In the genomic region with DNA sequence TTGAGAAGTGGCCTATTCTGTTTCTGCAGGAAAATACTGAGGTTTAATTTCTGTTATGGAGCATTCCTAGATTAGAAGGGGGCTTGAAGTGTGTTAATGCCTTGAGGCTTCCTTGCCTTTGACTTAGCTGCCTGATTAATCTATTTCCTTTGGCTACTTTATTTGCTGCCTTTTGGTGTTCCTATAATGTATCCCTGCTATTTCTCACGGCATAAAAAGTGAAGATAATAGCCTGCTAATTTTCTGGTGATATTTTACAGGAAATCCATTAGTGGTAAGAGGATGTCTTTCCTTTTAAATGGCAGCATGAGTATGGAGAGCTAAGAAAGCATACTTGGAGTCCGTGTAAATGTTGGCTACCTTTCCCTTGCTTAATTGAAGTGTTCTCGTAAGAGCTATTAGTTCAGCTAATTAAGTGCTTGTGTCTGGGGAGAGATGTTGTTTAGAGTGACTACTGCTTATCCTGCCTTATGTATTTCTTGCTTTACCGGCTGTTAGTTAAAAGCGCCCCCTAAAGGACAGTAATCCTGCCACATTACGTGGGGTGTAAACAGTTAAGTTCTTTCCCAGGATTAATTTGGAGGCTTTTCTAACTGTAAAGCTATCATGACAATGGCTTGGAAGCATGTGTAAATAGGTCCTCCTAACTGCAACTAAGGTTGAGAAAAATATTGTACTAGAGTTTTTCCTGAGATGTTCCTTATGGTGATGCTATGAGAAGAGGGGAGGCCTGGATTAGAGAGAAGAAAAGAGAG, we compare ENCODE assay signal across 10 cellular contexts.
DNase-seq lines count a peak whose midpoint lies in the region; TF ChIP-seq lines count a peak whose summit lies in the region.
"Had no signal": no experiment of that assay in that cellular context is flagged by ENCODE, and none has a peak within 500 bp of the region (broad histone marks: within the 10 kb centered on the region; RNA-seq: fewer than 3 reads in every experiment).

No MANE protein-coding gene starts in this region.

- H3K36me3 ChIP-seq in OCI-LY3 (replicated peaks; ENCODE audit: low read depth, low read length): no peaks in the 10 kb centered on the region

- H3K4me3 ChIP-seq in OCI-LY3 (ENCODE audit: low read length): no peak overlapping the region
- H3K4me3 ChIP-seq in fibroblast of pulmonary artery (replicated peaks; ENCODE audit: low read depth, low read length): no peak overlapping the region

- H4K20me1 ChIP-seq in OCI-LY3 (ENCODE audit: insufficient read depth, low read length): no peaks in the 10 kb centered on the region

- H3K27ac ChIP-seq in OCI-LY3 (ENCODE audit: low read length): no peak overlapping the region

- peak; percentile 51 for TF ChIP-seq CTCF in GM12872 (IDR thresholded peaks at IDR 0.05; ENCODE audit: insufficient read depth, low read depth, low read length)
- TF ChIP-seq CTCF in OCI-LY3 (IDR thresholded peaks at IDR 0.05; ENCODE audit: low read depth, low read length): peak; percentile 46
- peak; percentile 29 for TF ChIP-seq CTCF in fibroblast of pulmonary artery (IDR thresholded peaks at IDR 0.05; ENCODE audit: low read length, missing control alignments)

- H3K79me2 ChIP-seq in OCI-LY3 (ENCODE audit: low read length): no peaks in the 10 kb centered on the region

- H3K4me1 ChIP-seq in OCI-LY3 (ENCODE audit: low read length): peaks cover 9% of the 10 kb centered on the region; the same call in 1 of the 2 replicates

- peaks cover 24% of the 10 kb centered on the region for H3K27me3 ChIP-seq in OCI-LY3 (ENCODE audit: low read depth, low read length)

- H3K4me2 ChIP-seq in OCI-LY3 (ENCODE audit: low read length): no peak overlapping the region

- DNase-seq in CD1c-positive myeloid dendritic cell (ENCODE audit: extremely low spot score) (peak; percentile 14), fibroblast of pulmonary artery (ENCODE audit: low read depth) (no peak), NOMO-1 treated with dmso at 0.1 percent for 144 hours (lab: John Stamatoyannopoulos, UW; ENCODE audit: unreplicated experiment) (no peak), NCI-H1694 treated with DMSO at 0.1 percent for 48 hours (lab: John Stamatoyannopoulos, UW) (no peak)
- no peak for DNase-seq in stimulated activated CD4-positive, alpha-beta T cell treated with anti-CD3 and anti-CD28 coated beads, Interleukin-2, amount 100 ng/mL, for 48 hours
- DNase-seq: GF-D8, small intestine, T-helper 9 cell had no signal

- no peak overlapping the region for H3K9ac ChIP-seq in OCI-LY3 (ENCODE audit: low read length)

- H2AFZ ChIP-seq in OCI-LY3 (ENCODE audit: low read depth, low read length): no peak overlapping the region

- peaks cover 14% of the 10 kb centered on the region for H3K9me3 ChIP-seq in OCI-LY3 (ENCODE audit: insufficient read depth, low read length)
